8 cellular contexts compared by ENCODE assay signal in genomic region chr5:56827043-56827442, GRCh38. TPM values are rescaled to one million over a fixed set of nuclear protein-coding genes. Genes with fewer than 3 reads are reported as not detected.
A peak's percentile ranks its signal among the peaks of the same experiment; 100 is the strongest.
DNase-seq lines count a peak whose midpoint lies in the region; ATAC-seq and TF ChIP-seq lines count a peak whose summit lies in the region.

No MANE protein-coding gene starts in this region.

- CTCF ChIA-PET in Caco-2 (lab: Charles Lee) = interaction anchor here (1.0 to 1.4 kb wide), 3 partner anchors 12 to 556 kb away, joined by 3 to 5 read pairs (median 4); no protein-coding TSS in a partner anchor
- CTCF ChIA-PET in mammary epithelial cell (lab: Charles Lee; ENCODE audit: low non-redundant PET) = interaction anchor here (0.6 kb wide), 1 partner anchor 85 kb away, joined by 3 read pairs; no protein-coding TSS in a partner anchor

- H3K9ac ChIP-seq in mammary epithelial cell (ENCODE audit: insufficient read depth, low read length) = no peak overlapping the region

- no peaks in the 10 kb centered on the region for H4K20me1 ChIP-seq in mammary epithelial cell (ENCODE audit: insufficient read depth, low read length)

- H3K27ac ChIP-seq in mammary epithelial cell (ENCODE audit: insufficient read depth, low read depth, low read length) (no peak overlapping the region), adrenal gland (no peak overlapping the region)

- H3K79me2 ChIP-seq in mammary epithelial cell (ENCODE audit: insufficient read depth, low read length) = peaks cover 93% of the 10 kb centered on the region

- H3K4me3 ChIP-seq in Caco-2 (ENCODE audit: low read depth, low read length) (no peak overlapping the region), mammary epithelial cell (replicated peaks in 1 of 3; ENCODE audit: insufficient read depth in 1 of 3, low read depth in 2 of 3, low read length in 3 of 3) (no peak overlapping the region), mucosa of descending colon (no peak overlapping the region), adrenal gland (no peak overlapping the region)

- no TSS peak for BruUV-seq in Caco-2 (replicated peaks; lab: Mats Ljungman, UMichigan)
- no TSS peak for BruUV-seq in mammary epithelial cell (replicated peaks; lab: Mats Ljungman, UMichigan)

- TF ChIP-seq POLR2A in adrenal gland (IDR thresholded peaks at IDR 0.05) = no peak

- dilution Hi-C loops in mammary epithelial cell (cut with HindIII; ENCODE audit: low sequenced_read_pairs) = no loop called here

- no peaks in the 10 kb centered on the region for H3K27me3 Mint-ChIP-seq in Caco-2 (ENCODE audit: insufficient read depth, unreplicated experiment)

- H3K36me3 ChIP-seq in Caco-2 (ENCODE audit: control insufficient read depth, insufficient read depth, low read length) (no peaks in the 10 kb centered on the region), mammary epithelial cell (ENCODE audit: insufficient read depth, low read length) (no peaks in the 10 kb centered on the region), mucosa of descending colon (ENCODE audit: low read depth) (no peaks in the 10 kb centered on the region), adrenal gland (replicated peaks in 1 of 2) (no peaks in the 10 kb centered on the region)

- 0 out of 2 replicates have a peak, but pooled peaks have one; percentile 6 for TF ChIP-seq RAD21 in Ishikawa (IDR thresholded peaks at IDR 0.05; ENCODE audit: low read depth)

- peak overlapping the region; percentile 24 for H2AFZ ChIP-seq in mammary epithelial cell (ENCODE audit: low read depth, low read length)

- peak; percentile 27 to 41 for TF ChIP-seq CTCF in Caco-2 (IDR thresholded peaks at IDR 0.05; ENCODE audit: insufficient read depth in 1 of 2, low read depth in 1 of 2, low read length in 1 of 2, severe bottlenecking in 1 of 2, unreplicated experiment in 1 of 2)
- TF ChIP-seq CTCF in mammary epithelial cell (conservative IDR thresholded peaks at IDR 0.05 in 1 of 2, IDR thresholded peaks at IDR 0.05 in 1 of 2; ENCODE audit: extremely low read depth in 1 of 2, insufficient read depth in 1 of 2, low read depth in 1 of 2, low read length in 2 of 2) = peak; percentile 43 to 56
- TF ChIP-seq CTCF in mucosa of descending colon (IDR thresholded peaks at IDR 0.05) = no peak
- peak in 3 of 6 experiments; percentile 4 to 38 (median 25) for TF ChIP-seq CTCF in adrenal gland (IDR thresholded peaks at IDR 0.05)

- TF ChIP-seq EP300 in Ishikawa (IDR thresholded peaks at IDR 0.05; ENCODE audit: borderline replicate concordance) = no peak

- H3K4me2 ChIP-seq in mammary epithelial cell (ENCODE audit: insufficient read depth, low read depth, low read length) = peak overlapping the region; percentile 46

- no peaks in the 10 kb centered on the region for H3K9me3 Mint-ChIP-seq in Caco-2 (ENCODE audit: unreplicated experiment)

- H3K4me1 Mint-ChIP-seq in Caco-2 (ENCODE audit: low read depth, unreplicated experiment) = peaks cover 50% of the 10 kb centered on the region

- POLR2A ChIA-PET in Caco-2 (lab: Charles Lee) = interaction anchor here (0.5 to 0.6 kb wide), 2 partner anchors 262 to 411 kb away, joined by 3 to 4 read pairs; no protein-coding TSS in a partner anchor

- H3K4me1 ChIP-seq in Caco-2 (peaks cover 61% of the 10 kb centered on the region), mammary epithelial cell (ENCODE audit: insufficient read depth, low read length) (peaks cover 4% of the 10 kb centered on the region), mucosa of descending colon (ENCODE audit: low read depth) (no peaks in the 10 kb centered on the region), adrenal gland (replicated peaks in 1 of 2) (peaks cover 8 to 55% of the 10 kb centered on the region in 2 donors)

- peak; percentile 34 for ATAC-seq in mucosa of descending colon
- no peak for ATAC-seq in GM21367 (IDR thresholded peaks at IDR 0.05; ENCODE audit: unreplicated experiment)

- in situ Hi-C loops in mammary epithelial cell (cut with MboI; ENCODE audit: low sequenced_read_pairs in 2 of 2) = no loop called here

- H3K4me3 Mint-ChIP-seq in Caco-2 (ENCODE audit: unreplicated experiment) = no peak overlapping the region

- no peaks in the 10 kb centered on the region for H3K27me3 ChIP-seq in Caco-2 (replicated peaks; ENCODE audit: control insufficient read depth, insufficient read depth, low read length)
- no peaks in the 10 kb centered on the region for H3K27me3 ChIP-seq in mammary epithelial cell (ENCODE audit: insufficient read depth, low read length)
- H3K27me3 ChIP-seq in adrenal gland = no peaks in the 10 kb centered on the region

- peaks cover 29% of the 10 kb centered on the region for H3K36me3 Mint-ChIP-seq in Caco-2 (ENCODE audit: insufficient read depth, unreplicated experiment)

- WGBS in mammary epithelial cell (ENCODE audit: low coverage, missing lambda C conversion rate) = 4% methylated on average over 5 of the region's 5 CpGs
- WGBS in adrenal gland, 4 donors = 68 to 73% (median 70%) methylated on average over 2 to 5 of the region's 5 CpGs

- H3K27ac Mint-ChIP-seq in Caco-2 (ENCODE audit: unreplicated experiment) = peak overlapping the region; percentile 28

- intact Hi-C loops in Caco-2 (cut with micrococcal nuclease; ENCODE audit: unreplicated experiment) (no loop called here), mammary epithelial cell (cut with micrococcal nuclease) (no loop called here), mucosa of descending colon (cut with DNase I, micrococcal nuclease) (no loop called here), adrenal gland (cut with DNase I) (no loop called here)

- H3K9me3 ChIP-seq in Caco-2 (no peaks in the 10 kb centered on the region), mammary epithelial cell (replicated peaks; ENCODE audit: insufficient read depth, low read length) (no peaks in the 10 kb centered on the region), mucosa of descending colon (no peaks in the 10 kb centered on the region), adrenal gland (replicated peaks in 1 of 3) (no peaks in the 10 kb centered on the region)

- peak in 1 of 2 experiments; percentile 44 for DNase-seq in Caco-2
- peak; percentile 30 for DNase-seq in mammary epithelial cell
- no peak for DNase-seq in mucosa of descending colon
- no peak for DNase-seq in ecto neural progenitor cell (ENCODE audit: low spot score)
- no peak for DNase-seq in NCI-H82 (lab: John Stamatoyannopoulos, UW)
- DNase-seq in adrenal gland = no peak

TF ChIP-seq in Ishikawa, 13 proteins besides CTCF, POLR2A, EP300 and RAD21:
- TF ChIP-seq EGR1 (IDR thresholded peaks at IDR 0.05) = no peak
- TF ChIP-seq ZBTB7A (IDR thresholded peaks at IDR 0.05; ENCODE audit: low read depth) = no peak
- no peak for TF ChIP-seq REST (IDR thresholded peaks at IDR 0.05; ENCODE audit: low read depth)
- TF ChIP-seq MAX (IDR thresholded peaks at IDR 0.05) = no peak
- no peak for TF ChIP-seq USF1 (IDR thresholded peaks at IDR 0.05)
- no peak for TF ChIP-seq NFIC (IDR thresholded peaks at IDR 0.05)
- no peak for TF ChIP-seq FOXM1 (IDR thresholded peaks at IDR 0.05; ENCODE audit: borderline replicate concordance, low read depth)
TF ChIP-seq in Ishikawa: peak in this region for 0.

RNA-seq across cellular contexts. Expression of gene MAP3K1, which starts 11.7 kb away (rescaled TPM):
- total RNA-seq in Caco-2 (2022) (46.0 and 47.0 TPM in 2 replicates), mammary epithelial cell (10 to 100 TPM; 10.0 to 18.7 TPM), mucosa of descending colon (10 to 100 TPM; 11.1 to 12.2 (median 11.5) TPM), adrenal gland (10 to 100 TPM; 12.2 to 22.9 (median 16.4) TPM)
- polyA plus RNA-seq in mammary epithelial cell (4.3 TPM), adrenal gland (10 to 100 TPM in 1 of 3 donors, 1 to 10 TPM in 2; 4.9 to 10.3 (median 6.0) TPM)
- polyA minus RNA-seq in mammary epithelial cell = 20.5 TPM
